In the genomic region with DNA sequence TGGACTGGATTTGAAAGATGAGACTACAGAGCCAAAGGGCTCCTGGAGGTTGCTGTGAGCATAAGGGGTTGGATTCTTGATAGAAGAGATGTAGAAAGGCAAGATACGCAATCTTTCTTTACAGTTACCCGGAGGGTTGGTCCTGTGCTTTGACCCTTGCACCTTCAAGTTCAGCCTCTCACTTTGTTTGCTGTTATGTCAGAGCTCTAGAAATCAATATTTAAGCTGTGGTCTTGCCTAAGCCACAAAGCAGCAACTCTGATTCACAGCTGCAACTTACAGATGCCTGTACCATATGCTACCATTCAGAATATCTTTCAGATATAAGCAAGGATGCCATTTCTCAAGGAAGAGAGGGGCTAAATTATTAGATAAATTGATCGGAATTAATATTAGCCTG, we compare ENCODE assay signal across 30 cellular contexts.
DNase-seq lines count a peak whose midpoint lies in the region; ATAC-seq and TF ChIP-seq lines count a peak whose summit lies in the region.
"Had no signal": no experiment of that assay in that cellular context is flagged by ENCODE, and none has a peak within 500 bp of the region (broad histone marks: within the 10 kb centered on the region; RNA-seq: fewer than 3 reads in every experiment).

No MANE protein-coding gene starts in this region.

- H3K27ac Mint-ChIP-seq in glutamatergic neuron (ENCODE audit: unreplicated experiment): peak overlapping the region; percentile 56
- H3K27ac Mint-ChIP-seq in stimulated activated naive B cell treated with anti-CD40 and anti-IgM and Interleukin-4, amounts not matched to agents 10 μg/mL and 1 μg/mL and 100 μg/mL, for 72 hours: no peak overlapping the region
- H3K27ac Mint-ChIP-seq in neural progenitor cell: no peak overlapping the region
- H3K27ac Mint-ChIP-seq: dendritic cell treated with granulocyte-macrophage colony-stimulating factor and Interleukin-4, amounts not matched to agents 40 ng/mL and 50 ng/mL, for 4 days; natural killer cell treated with Interleukin-12 subunit alpha and Interleukin-12 subunit beta and Interleukin-15 and Interleukin-18, amount 100 ng/mL, for 72 hours had no signal

- peak; percentile 59 for ATAC-seq in GM19025 (IDR thresholded peaks at IDR 0.05; ENCODE audit: low read depth, unreplicated experiment)
- ATAC-seq in stimulated activated naive B cell treated with anti-CD40 and anti-IgM and Interleukin-4, amounts not matched to agents 10 μg/mL and 1 μg/mL and 100 μg/mL, for 72 hours (replicated peaks): no peak
- ATAC-seq: heart left ventricle; mucosa of descending colon; natural killer cell treated with Interleukin-12 subunit alpha and Interleukin-12 subunit beta and Interleukin-15 and Interleukin-18, amount 100 ng/mL, for 72 hours had no signal

- no peaks in the 10 kb centered on the region for H3K79me2 ChIP-seq in neural progenitor cell (ENCODE audit: low read depth)

- no peaks in the 10 kb centered on the region for H3F3A ChIP-seq in neural progenitor cell (ENCODE audit: low read depth)

- no peak overlapping the region for H3K4me3 ChIP-seq in neural progenitor cell
- H3K4me3 ChIP-seq: esophagus muscularis mucosa, heart left ventricle, mucosa of descending colon, PC-9, tibial nerve had no signal

- no peaks in the 10 kb centered on the region for H3K36me3 ChIP-seq in neural progenitor cell
- H3K36me3 ChIP-seq: esophagus muscularis mucosa, heart left ventricle, tibial nerve had no signal

- peaks cover 11% of the 10 kb centered on the region for H3K4me1 Mint-ChIP-seq in glutamatergic neuron (ENCODE audit: low read depth, unreplicated experiment)
- no peaks in the 10 kb centered on the region for H3K4me1 Mint-ChIP-seq in stimulated activated naive B cell treated with anti-CD40 and anti-IgM and Interleukin-4, amounts not matched to agents 10 μg/mL and 1 μg/mL and 100 μg/mL, for 72 hours
- H3K4me1 Mint-ChIP-seq in neural progenitor cell: peaks cover 12% of the 10 kb centered on the region

- DNase-seq in HK-2 (ENCODE audit: unreplicated experiment): peak; percentile 5
- DNase-seq in glutamatergic neuron: no peak
- no peak for DNase-seq in SKM-1 (lab: John Stamatoyannopoulos, UW; ENCODE audit: unreplicated experiment)
- DNase-seq in GM13977 (ENCODE audit: low spot score): no peak
- DNase-seq in stimulated activated naive B cell treated with anti-CD40 and anti-IgM and Interleukin-4, amounts not matched to agents 10 μg/mL and 1 μg/mL and 100 μg/mL, for 72 hours: no peak
- DNase-seq in neural progenitor cell (ENCODE audit: low spot score): no peak
- DNase-seq: activated CD4-positive, alpha-beta T cell treated with anti-CD3 and anti-CD28 coated beads, Interleukin-2, amount 50 U/mL, for 48 hours; activated CD4-positive, CD25-positive, alpha-beta regulatory T cell treated with anti-CD3 and anti-CD28 coated beads, Interleukin-2, amount 50 U/mL, for 72 hours; activated CD8-positive, alpha-beta memory T cell treated with anti-CD3 and anti-CD28 coated beads, Interleukin-2, amount 50 U/mL, for 4 hours; activated naive CD4-positive, alpha-beta T cell; C1 segment of cervical spinal cord; DMS53; foreskin fibroblast; heart left ventricle; kidney; mucosa of descending colon; NCI-H1092; NCI-H1694 treated with DMSO at 0.1 percent for 48 hours; NCI-H2171; NCI-H510A; NK-92 treated with Interleukin-12 subunit alpha and Interleukin-12 subunit beta, amount 100 ng/mL, for 24 hours; PC-9; SHP77 treated with DMSO at 0.1 percent for 48 hours; stimulated activated CD4-positive, alpha-beta T cell treated with anti-CD3 and anti-CD28 coated beads, Interleukin-15, amount 100 ng/mL, for 24 hours; stimulated activated CD4-positive, alpha-beta T cell treated with anti-CD3 and anti-CD28 coated beads, Interleukin-4, amount 100 ng/mL, for 4 hours had no signal

- no peaks in the 10 kb centered on the region for H3K9me3 ChIP-seq in neural progenitor cell (ENCODE audit: low read depth)
- H3K9me3 ChIP-seq: esophagus muscularis mucosa, heart left ventricle, mucosa of descending colon, tibial nerve had no signal

- no peaks in the 10 kb centered on the region for H3K27me3 Mint-ChIP-seq in glutamatergic neuron (ENCODE audit: unreplicated experiment)
- no peaks in the 10 kb centered on the region for H3K27me3 Mint-ChIP-seq in stimulated activated naive B cell treated with anti-CD40 and anti-IgM and Interleukin-4, amounts not matched to agents 10 μg/mL and 1 μg/mL and 100 μg/mL, for 72 hours
- H3K27me3 Mint-ChIP-seq in neural progenitor cell (ENCODE audit: insufficient read depth, low read depth): no peaks in the 10 kb centered on the region
- H3K27me3 Mint-ChIP-seq: dendritic cell treated with granulocyte-macrophage colony-stimulating factor and Interleukin-4, amounts not matched to agents 40 ng/mL and 50 ng/mL, for 4 days; natural killer cell treated with Interleukin-12 subunit alpha and Interleukin-12 subunit beta and Interleukin-15 and Interleukin-18, amount 100 ng/mL, for 72 hours had no signal

- peaks cover 6% of the 10 kb centered on the region for H3K4me1 ChIP-seq in neural progenitor cell
- H3K4me1 ChIP-seq: heart left ventricle, tibial nerve had no signal

- H3K9ac ChIP-seq in neural progenitor cell: no peak overlapping the region

- no peak overlapping the region for H3K4me2 ChIP-seq in neural progenitor cell
- H3K4me2 ChIP-seq: PC-9 had no signal

- H3K27me3 ChIP-seq in neural progenitor cell: no peaks in the 10 kb centered on the region
- H3K27me3 ChIP-seq: esophagus muscularis mucosa, heart left ventricle, tibial nerve had no signal

- TF ChIP-seq CTCF in glutamatergic neuron (IDR thresholded peaks at IDR 0.05; ENCODE audit: partially characterized antibody, unreplicated experiment) (no peak), GM13977 (IDR thresholded peaks at IDR 0.05; ENCODE audit: extremely low read depth, insufficient read depth, missing control alignments) (no peak), neural progenitor cell (IDR thresholded peaks at IDR 0.05) (no peak)

- in situ Hi-C loops in GM13977 (cut with MboI; ENCODE audit: low pct_unique_long_range_greater_than_20kb, low sequenced_read_pairs, unreplicated experiment): no loop called here

- H3K4me3 Mint-ChIP-seq in glutamatergic neuron (ENCODE audit: unreplicated experiment) (no peak overlapping the region), neural progenitor cell (no peak overlapping the region)
- no peak overlapping the region for H3K4me3 Mint-ChIP-seq in stimulated activated naive B cell treated with anti-CD40 and anti-IgM and Interleukin-4, amounts not matched to agents 10 μg/mL and 1 μg/mL and 100 μg/mL, for 72 hours
- H3K4me3 Mint-ChIP-seq: dendritic cell treated with granulocyte-macrophage colony-stimulating factor and Interleukin-4, amounts not matched to agents 40 ng/mL and 50 ng/mL, for 4 days; natural killer cell treated with Interleukin-12 subunit alpha and Interleukin-12 subunit beta and Interleukin-15 and Interleukin-18, amount 100 ng/mL, for 72 hours had no signal

- no peaks in the 10 kb centered on the region for H3K36me3 Mint-ChIP-seq in glutamatergic neuron (ENCODE audit: unreplicated experiment)
- H3K36me3 Mint-ChIP-seq in stimulated activated naive B cell treated with anti-CD40 and anti-IgM and Interleukin-4, amounts not matched to agents 10 μg/mL and 1 μg/mL and 100 μg/mL, for 72 hours: no peaks in the 10 kb centered on the region
- H3K36me3 Mint-ChIP-seq in neural progenitor cell: no peaks in the 10 kb centered on the region
- H3K36me3 Mint-ChIP-seq: natural killer cell treated with Interleukin-12 subunit alpha and Interleukin-12 subunit beta and Interleukin-15 and Interleukin-18, amount 100 ng/mL, for 72 hours had no signal

- no peaks in the 10 kb centered on the region for H4K20me1 ChIP-seq in neural progenitor cell (ENCODE audit: low read depth)

- no peak overlapping the region for H3K27ac ChIP-seq in neural progenitor cell
- H3K27ac ChIP-seq: esophagus muscularis mucosa, heart left ventricle, PC-9, tibial nerve had no signal

- H2AFZ ChIP-seq in neural progenitor cell (replicated peaks): no peak overlapping the region
- H2AFZ ChIP-seq: PC-9 had no signal

- H3K9me3 Mint-ChIP-seq in glutamatergic neuron (ENCODE audit: unreplicated experiment) (peaks cover 5% of the 10 kb centered on the region), neural progenitor cell (no peaks in the 10 kb centered on the region)
- peaks cover 3 to 4% of the 10 kb centered on the region in 2 donors for H3K9me3 Mint-ChIP-seq in stimulated activated naive B cell treated with anti-CD40 and anti-IgM and Interleukin-4, amounts not matched to agents 10 μg/mL and 1 μg/mL and 100 μg/mL, for 72 hours
- H3K9me3 Mint-ChIP-seq: dendritic cell treated with granulocyte-macrophage colony-stimulating factor and Interleukin-4, amounts not matched to agents 40 ng/mL and 50 ng/mL, for 4 days had no signal
